ENCODE assay signal across 9 cellular contexts in genomic region chr3:15055019-15055557, GRCh38. TPM values are rescaled to one million over a fixed set of nuclear protein-coding genes. Genes with fewer than 3 reads are reported as not detected.
DNase-seq lines count a peak whose midpoint lies in the region; ATAC-seq and TF ChIP-seq lines count a peak whose summit lies in the region.
"Had no signal": no experiment of that assay in that cellular context is flagged by ENCODE, and none has a peak within 500 bp of the region (broad histone marks: within the 10 kb centered on the region; RNA-seq: fewer than 3 reads in every experiment).

No MANE protein-coding gene starts in this region.

- H3K27ac Mint-ChIP-seq in activated CD8-positive, alpha-beta T cell treated with anti-CD3 and anti-CD28 coated beads for 36 hours: peak overlapping the region; percentile 90
- peak overlapping the region in 7 of 9 donors; percentile 42 to 84 (median 58) for H3K27ac Mint-ChIP-seq in naive thymus-derived CD4-positive, alpha-beta T cell

- in situ Hi-C loops in GM13977 (cut with MboI; ENCODE audit: low pct_unique_long_range_greater_than_20kb, low sequenced_read_pairs, unreplicated experiment): no loop called here

- H3K4me1 ChIP-seq in naive thymus-derived CD4-positive, alpha-beta T cell (ENCODE audit: control insufficient read depth in 2 of 2, insufficient read depth in 2 of 2, low read length in 2 of 2): peaks cover 0 to 12% of the 10 kb centered on the region in 2 donors
- H3K4me1 ChIP-seq in right cardiac atrium (ENCODE audit: control insufficient read depth, insufficient read depth, low read length): no peaks in the 10 kb centered on the region

- no peak overlapping the region for H3K27ac ChIP-seq in naive thymus-derived CD4-positive, alpha-beta T cell (ENCODE audit: low read depth, low read length)
- no peak overlapping the region for H3K27ac ChIP-seq in right cardiac atrium (ENCODE audit: low read length)
- H3K27ac ChIP-seq: thoracic aorta had no signal

- H3K4me3 ChIP-seq in naive thymus-derived CD4-positive, alpha-beta T cell (ENCODE audit: low read length): no peak overlapping the region
- no peak overlapping the region for H3K4me3 ChIP-seq in right cardiac atrium (ENCODE audit: low read length)
- H3K4me3 ChIP-seq: thoracic aorta had no signal

- H3K36me3 Mint-ChIP-seq in activated CD8-positive, alpha-beta T cell treated with anti-CD3 and anti-CD28 coated beads for 36 hours (ENCODE audit: low read depth): peaks cover 75% of the 10 kb centered on the region
- peaks cover 11 to 38% (median 16%) of the 10 kb centered on the region in 5 donors for H3K36me3 Mint-ChIP-seq in naive thymus-derived CD4-positive, alpha-beta T cell

- intact Hi-C loops in activated CD8-positive, alpha-beta T cell treated with anti-CD3 and anti-CD28 coated beads for 36 hours (cut with micrococcal nuclease): loop anchor here (2.0 kb wide), 1 partner anchor 44 kb away; the partner anchor contains the start of gene RBSN
- intact Hi-C loops in naive thymus-derived CD4-positive, alpha-beta T cell (cut with micrococcal nuclease): no loop called here
- intact Hi-C loops in posterior cingulate gyrus (cut with DNase I): loop anchor here (10.0 kb wide), 1 partner anchor 130 kb away; no protein-coding TSS in a partner anchor
- intact Hi-C loops in right cardiac atrium (cut with DNase I): loop anchor here in 1 of 4 donors (10.0 kb wide), 1 partner anchor 880 kb away; the partner anchor contains the start of genes LSM3 and XPC

- CTCF ChIA-PET in activated CD8-positive, alpha-beta T cell treated with anti-CD3 and anti-CD28 coated beads for 36 hours (lab: Charles Lee): no interaction called here
- CTCF ChIA-PET in naive thymus-derived CD4-positive, alpha-beta T cell (lab: Charles Lee): no interaction called here

- TF ChIP-seq CTCF in GM13977 (IDR thresholded peaks at IDR 0.05; ENCODE audit: extremely low read depth, insufficient read depth, missing control alignments): no peak
- no peak for TF ChIP-seq CTCF in activated CD8-positive, alpha-beta T cell treated with anti-CD3 and anti-CD28 coated beads for 36 hours (IDR thresholded peaks at IDR 0.05)

- no peaks in the 10 kb centered on the region for H3K27me3 Mint-ChIP-seq in activated CD8-positive, alpha-beta T cell treated with anti-CD3 and anti-CD28 coated beads for 36 hours
- H3K27me3 Mint-ChIP-seq in naive thymus-derived CD4-positive, alpha-beta T cell: no peaks in the 10 kb centered on the region

- peaks cover 70% of the 10 kb centered on the region for H3K4me1 Mint-ChIP-seq in activated CD8-positive, alpha-beta T cell treated with anti-CD3 and anti-CD28 coated beads for 36 hours (ENCODE audit: low read depth)
- H3K4me1 Mint-ChIP-seq in naive thymus-derived CD4-positive, alpha-beta T cell: peaks cover 20 to 47% (median 39%) of the 10 kb centered on the region in 7 donors

- peak overlapping the region; percentile 40 for H3K4me3 Mint-ChIP-seq in activated CD8-positive, alpha-beta T cell treated with anti-CD3 and anti-CD28 coated beads for 36 hours
- H3K4me3 Mint-ChIP-seq in naive thymus-derived CD4-positive, alpha-beta T cell: peak overlapping the region in 3 of 10 donors; percentile 12 to 49 (median 42)

- H3K36me3 ChIP-seq in naive thymus-derived CD4-positive, alpha-beta T cell (ENCODE audit: control insufficient read depth in 2 of 3, insufficient read depth in 3 of 3, low read length in 3 of 3): peaks cover 0 to 57% (median 4%) of the 10 kb centered on the region in 3 experiments

- H3K27me3 ChIP-seq in naive thymus-derived CD4-positive, alpha-beta T cell (ENCODE audit: control insufficient read depth in 2 of 2, insufficient read depth in 2 of 2, low read length in 2 of 2): no peaks in the 10 kb centered on the region
- no peaks in the 10 kb centered on the region for H3K27me3 ChIP-seq in right cardiac atrium (ENCODE audit: control insufficient read depth, insufficient read depth)

- H3K9me3 Mint-ChIP-seq in activated CD8-positive, alpha-beta T cell treated with anti-CD3 and anti-CD28 coated beads for 36 hours: peaks cover 3% of the 10 kb centered on the region
- H3K9me3 Mint-ChIP-seq in naive thymus-derived CD4-positive, alpha-beta T cell: peaks cover 0 to 7% (median 0%) of the 10 kb centered on the region in 11 donors

- no peaks in the 10 kb centered on the region for H3K9me3 ChIP-seq in naive thymus-derived CD4-positive, alpha-beta T cell (ENCODE audit: control insufficient read depth in 2 of 3, low read length in 3 of 3)
- H3K9me3 ChIP-seq in right cardiac atrium (ENCODE audit: control insufficient read depth, low read length): no peaks in the 10 kb centered on the region
- H3K9me3 ChIP-seq: thoracic aorta had no signal

- WGBS in right cardiac atrium: 91% methylated on average over 8 of the region's 8 CpGs

- DNase-seq in GM13977 (ENCODE audit: low spot score) (peak; percentile 67), SW 1271 (lab: John Stamatoyannopoulos, UW) (no peak), posterior cingulate gyrus (no peak), right cardiac atrium (no peak)
- DNase-seq in activated CD8-positive, alpha-beta T cell treated with anti-CD3 and anti-CD28 coated beads for 36 hours: peak; percentile 84
- DNase-seq in naive thymus-derived CD4-positive, alpha-beta T cell: peak in 1 of 9 donors; percentile 55

- POLR2A ChIA-PET in activated CD8-positive, alpha-beta T cell treated with anti-CD3 and anti-CD28 coated beads for 36 hours (lab: Charles Lee): interaction anchor here (0.7 to 1.3 kb wide), 4 partner anchors 10 to 112 kb away, joined by 3 to 4 read pairs (median 3); partner anchors contain the start of gene MRPS25
- POLR2A ChIA-PET in naive thymus-derived CD4-positive, alpha-beta T cell (lab: Charles Lee): interaction anchor here (1.0 kb wide), 1 partner anchor 10 kb away, joined by 4 read pairs; the partner anchor contains the start of gene MRPS25

- ATAC-seq in HG02885 (IDR thresholded peaks at IDR 0.05; ENCODE audit: poor library complexity, unreplicated experiment) (peak; percentile 53), HG03108 (IDR thresholded peaks at IDR 0.05; ENCODE audit: unreplicated experiment) (no peak), right cardiac atrium (no peak)
- peak; percentile 85 for ATAC-seq in activated CD8-positive, alpha-beta T cell treated with anti-CD3 and anti-CD28 coated beads for 36 hours
- ATAC-seq in naive thymus-derived CD4-positive, alpha-beta T cell: peak; percentile 69

RNA-seq across cellular contexts. Expression of gene MRPS25, which starts 10.0 kb away (rescaled TPM):
- 10 to 100 TPM; 73.9 to 78.2 TPM for total RNA-seq in activated CD8-positive, alpha-beta T cell treated with anti-CD3 and anti-CD28 coated beads for 36 hours
- total RNA-seq in naive thymus-derived CD4-positive, alpha-beta T cell: 100 to 1,000 TPM in 1 of 5 experiments, 10 to 100 TPM in 4; 57.6 to 104 (median 76.0) TPM
- polyA plus RNA-seq in naive thymus-derived CD4-positive, alpha-beta T cell: 10 to 100 TPM; 20.2 to 23.9 TPM
- 10 to 100 TPM; 63.4 to 93.0 (median 89.8) TPM for total RNA-seq in right cardiac atrium
- polyA plus RNA-seq in right cardiac atrium: 125 TPM

RNA-seq across cellular contexts. Expression of gene RBSN, which starts 43.9 kb away (rescaled TPM):
- total RNA-seq in activated CD8-positive, alpha-beta T cell treated with anti-CD3 and anti-CD28 coated beads for 36 hours: 10 to 100 TPM; 11.3 to 11.8 TPM
- 10 to 100 TPM; 20.5 to 54.4 (median 39.6) TPM for total RNA-seq in naive thymus-derived CD4-positive, alpha-beta T cell
- polyA plus RNA-seq in naive thymus-derived CD4-positive, alpha-beta T cell: 10 to 100 TPM; 21.6 to 30.3 TPM
- 10 to 100 TPM; 20.1 to 26.7 (median 20.5) TPM for total RNA-seq in right cardiac atrium
- polyA plus RNA-seq in right cardiac atrium: 7.3 TPM

Comparison
In these comparisons a context has a peak if more than half of its experiments do, and no peak if none do; other contexts are left out.
1. DNase-seq: peak in GM13977 (single experiment) and activated CD8-positive, alpha-beta T cell treated with anti-CD3 and anti-CD28 coated beads for 36 hours (single experiment); none in SW 1271 (0 of 2), posterior cingulate gyrus (0 of 10) and right cardiac atrium (0 of 3).
2. ATAC-seq: peak in HG02885 (single experiment), activated CD8-positive, alpha-beta T cell treated with anti-CD3 and anti-CD28 coated beads for 36 hours (single experiment) and naive thymus-derived CD4-positive, alpha-beta T cell (single experiment); none in HG03108 (single experiment) and right cardiac atrium (0 of 2).
3. intact Hi-C loops: an anchor here in activated CD8-positive, alpha-beta T cell treated with anti-CD3 and anti-CD28 coated beads for 36 hours (2.0 kb wide) and posterior cingulate gyrus (10.0 kb wide); none called in naive thymus-derived CD4-positive, alpha-beta T cell.